ENCODE assay signal across 20 cellular contexts in genomic region chr6:168939771-168940170, GRCh38.
"Had no signal": no experiment of that assay in that cellular context is flagged by ENCODE, and none has a peak within 500 bp of the region (broad histone marks: within the 10 kb centered on the region; RNA-seq: fewer than 3 reads in every experiment).

No MANE protein-coding gene starts in this region.

- H3K4me1 ChIP-seq: colonic mucosa, heart left ventricle, parathyroid adenoma, thyroid gland had no signal

- H3K79me2 ChIP-seq: parathyroid adenoma had no signal

- DNase-seq: activated CD4-positive, alpha-beta T cell treated with anti-CD3 and anti-CD28 coated beads for 1 hour; activated CD4-positive, alpha-beta T cell treated with anti-CD3 and anti-CD28 coated beads, Interleukin-2, amount 50 U/mL, for 4 hours; activated effector memory CD4-positive, alpha-beta T cell treated with Interleukin-2 at 50 U/mL for 16 hours; activated naive CD4-positive, alpha-beta T cell treated with anti-CD3 and anti-CD28 coated beads for 36 hours; activated naive CD8-positive, alpha-beta T cell treated with anti-CD3 and anti-CD28 coated beads, Interleukin-2, amount 10 ng/mL, durations not matched to agents 7 days and 5 days; activated T-cell treated with anti-CD3 and anti-CD28 coated beads, Interleukin-2, amount 50 U/mL, for 48 hours; amygdala; colonic mucosa; dorsolateral prefrontal cortex; esophagus squamous epithelium; heart left ventricle; midbrain; stimulated activated CD4-positive, alpha-beta T cell treated with anti-CD3 and anti-CD28 coated beads, Interleukin-4, amount 100 ng/mL, for 4 hours; stimulated activated naive CD8-positive, alpha-beta T cell treated with anti-CD3 and anti-CD28 coated beads, Interleukin-15, Interleukin-2, amounts not matched to agents 100 U/mL and 50 U/mL, for 24 hours; substantia nigra; T-cell; thyroid gland; WERI-Rb-1 had no signal

- H3K27me3 ChIP-seq: colonic mucosa, thyroid gland had no signal

- H3K9me3 ChIP-seq: colonic mucosa, esophagus squamous epithelium, heart left ventricle, thyroid gland had no signal

- H3K9ac ChIP-seq: parathyroid adenoma had no signal

- H3K36me3 ChIP-seq: colonic mucosa, esophagus squamous epithelium, heart left ventricle, thyroid gland, WERI-Rb-1 had no signal

- H2AFZ ChIP-seq: parathyroid adenoma had no signal

- ATAC-seq: heart left ventricle; sciatic nerve; stimulated activated naive CD8-positive, alpha-beta T cell treated with anti-CD3 and anti-CD28 coated beads, Interleukin-15, Interleukin-2, amounts not matched to agents 100 U/mL and 50 U/mL, for 24 hours; T-cell had no signal

- H3K4me3 ChIP-seq: colonic mucosa, dorsolateral prefrontal cortex, esophagus squamous epithelium, heart left ventricle, thyroid gland had no signal

- H3K27ac ChIP-seq: colonic mucosa, dorsolateral prefrontal cortex, esophagus squamous epithelium, heart left ventricle, parathyroid adenoma, thyroid gland, WERI-Rb-1 had no signal
